8 cellular contexts compared by ENCODE assay signal in the genomic region with DNA sequence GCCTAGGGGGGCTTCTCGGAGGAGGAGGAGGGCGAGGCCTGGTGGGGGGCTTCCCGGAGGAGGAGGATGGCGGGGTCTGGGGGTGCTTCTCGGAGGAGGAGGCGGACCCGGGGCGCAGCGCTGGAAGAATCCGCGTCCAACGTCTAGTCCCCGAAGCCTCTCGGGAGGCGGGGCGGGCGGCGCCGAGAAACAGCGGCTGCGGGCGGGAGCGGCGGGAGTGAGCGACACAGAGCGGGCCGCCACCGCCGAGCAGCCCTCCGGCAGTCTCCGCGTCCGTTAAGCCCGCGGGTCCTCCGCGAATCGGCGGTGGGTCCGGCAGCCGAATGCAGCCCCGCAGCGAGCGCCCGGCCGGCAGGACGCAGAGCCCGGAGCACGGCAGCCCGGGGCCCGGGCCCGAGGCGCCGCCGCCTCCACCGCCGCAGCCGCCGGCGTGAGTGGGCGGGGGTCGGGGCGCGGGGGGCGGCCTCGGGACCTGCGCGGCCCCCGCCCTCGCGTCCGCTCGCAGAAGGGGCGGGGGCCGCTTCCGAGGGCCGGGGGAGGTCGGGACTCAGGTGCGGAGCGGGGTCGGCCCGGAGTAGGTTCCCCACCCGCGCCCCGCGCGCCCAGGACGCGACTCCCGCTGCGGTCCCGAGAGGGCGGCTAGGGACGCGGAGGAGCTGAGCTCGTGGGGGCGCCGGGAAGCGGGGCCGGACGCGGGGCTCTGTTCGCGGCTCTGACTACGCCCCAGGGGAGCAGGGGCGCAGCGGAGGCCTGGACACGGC. TPM values are rescaled to one million over a fixed set of nuclear protein-coding genes. Genes with fewer than 3 reads are reported as not detected.
DNase-seq lines count a peak whose midpoint lies in the region; ATAC-seq, FAIRE-seq and TF ChIP-seq lines count a peak whose summit lies in the region.

Gene KLHL17, plus strand, starts transcription at position 214 of the 761 bp plus-strand sequence. Its CDS starts 110 bp downstream, at position 324.

- peak; percentile 57 for DNase-seq in ELF-1 (ENCODE audit: low read depth, low spot score)
- DNase-seq in NOMO-1 treated with DMSO at 0.1 percent for 48 hours (lab: John Stamatoyannopoulos, UW; ENCODE audit: unreplicated experiment) = peak; percentile 54
- peak; percentile 56 to 65 (median 64) for DNase-seq in activated CD8-positive, alpha-beta memory T cell treated with anti-CD3 and anti-CD28 coated beads for 48 hours (ENCODE audit: low read depth in 2 of 3, low spot score in 2 of 3)
- peak in 1 of 2 experiments; percentile 89 for DNase-seq in H1 (ENCODE audit: low read depth in 1 of 2, low spot score in 2 of 2)
- DNase-seq in stimulated activated CD8-positive, alpha-beta memory T cell treated with anti-CD3 and anti-CD28 coated beads, Interleukin-15, amount 100 ng/mL, for 24 hours (ENCODE audit: low read depth) = peak; percentile 68
- DNase-seq in NCI-H187 treated with DMSO at 0.1 percent for 48 hours (lab: John Stamatoyannopoulos, UW) = no peak

- H3K18ac ChIP-seq in H1 (ENCODE audit: extremely low read depth, low read length) = peak within 1 kb of the TSS; percentile 48; the same call in 1 of the 2 replicates

- H2BK15ac ChIP-seq in H1 (ENCODE audit: low read length) = 0 out of 2 replicates have a peak within 1 kb of the TSS, but pooled peaks have one; percentile 72

- H3K79me1 ChIP-seq in H1 (ENCODE audit: low read depth, low read length) = peaks cover 14% of the 10 kb centered on the region

- CTCF ChIA-PET in H1 (lab: Charles Lee; ENCODE audit: partially characterized antibody) = interaction anchor here (1.1 to 2.1 kb wide), 2 partner anchors 15 to 31 kb away, joined by 3 to 8 read pairs; no protein-coding TSS in a partner anchor

- H2BK20ac ChIP-seq in H1 (ENCODE audit: low read length) = no peak within 1 kb of the TSS

- H2AK5ac ChIP-seq in H1 (ENCODE audit: low read depth, low read length) = peak within 1 kb of the TSS; percentile 90; the same call in 1 of the 2 replicates

- H3K27ac ChIP-seq in H1 (ENCODE audit: low read depth, low read length) (no peak within 1 kb of the TSS), mesodermal cell (ENCODE audit: low read depth, low read length, severe bottlenecking) (no peak within 1 kb of the TSS)

- peak within 1 kb of the TSS; percentile 60 to 81 for H3K4me2 ChIP-seq in H1 (ENCODE audit: insufficient read depth in 1 of 2, low read depth in 2 of 2, low read length in 2 of 2)

- no peak within 1 kb of the TSS for H3K9ac ChIP-seq in H1 (replicated peaks in 1 of 4; ENCODE audit: extremely low read depth in 1 of 4, low read depth in 3 of 4, low read length in 3 of 4)

- no peak within 1 kb of the TSS for H2AFZ ChIP-seq in H1 (ENCODE audit: low read length)

- H4K91ac ChIP-seq in H1 (replicated peaks; ENCODE audit: insufficient read length, low read length) = no peak within 1 kb of the TSS

- no peak within 1 kb of the TSS for H2BK120ac ChIP-seq in H1 (replicated peaks; ENCODE audit: low read depth, low read length)

- TF ChIP-seq RAD21 in H1 (IDR thresholded peaks at IDR 0.05 in 1 of 2, conservative IDR thresholded peaks at IDR 0.05 in 1 of 2; ENCODE audit: low read depth in 2 of 2, low read length in 2 of 2) = no peak

- H3K9me3 ChIP-seq in H1 (ENCODE audit: insufficient read depth in 2 of 2, low read depth in 1 of 2, low read length in 1 of 2) = no peaks in the 10 kb centered on the region; a peak in 1 of 4 replicates
- H3K9me3 ChIP-seq in mesodermal cell (ENCODE audit: control insufficient read depth, low read length) = no peaks in the 10 kb centered on the region

- no peak for TF ChIP-seq POLR2A in H1 (IDR thresholded peaks at IDR 0.05; ENCODE audit: control extremely low read depth in 1 of 2, low read depth in 2 of 2, low read length in 2 of 2)

- peaks cover 13 to 28% of the 10 kb centered on the region in 2 experiments for H4K20me1 ChIP-seq in H1 (replicated peaks in 1 of 2; ENCODE audit: control insufficient read depth in 1 of 2, insufficient read depth in 2 of 2, low read length in 2 of 2)

- POLR2A ChIA-PET in H1 (lab: Charles Lee; ENCODE audit: partially characterized antibody) = interaction anchor here (0.5 to 1.1 kb wide), 3 partner anchors 12 to 133 kb away, joined by 4 to 5 read pairs (median 4); no protein-coding TSS in a partner anchor

- H2BK12ac ChIP-seq in H1 (ENCODE audit: low read depth, low read length) = no peak within 1 kb of the TSS

- H4K8ac ChIP-seq in H1 (ENCODE audit: extremely low read depth, insufficient read depth, low read length) = peak within 1 kb of the TSS; percentile 79

- TF ChIP-seq CTCF in H1 (IDR thresholded peaks at IDR 0.05; ENCODE audit: control extremely low read depth in 1 of 3, insufficient read depth in 1 of 3, low read depth in 1 of 3, low read length in 3 of 3) = no peak

- no peak within 1 kb of the TSS for H3K14ac ChIP-seq in H1 (ENCODE audit: insufficient read length)

- H3K4me3 ChIP-seq in H1 (ENCODE audit: extremely low read depth in 1 of 4, insufficient read depth in 2 of 4, low read depth in 3 of 4, low read length in 4 of 4) (peak within 1 kb of the TSS; percentile 49 to 100 (median 58)), mesodermal cell (ENCODE audit: extremely low read depth, insufficient read depth, low read length, poor library complexity, severe bottlenecking) (peak within 1 kb of the TSS; percentile 61)

- H3K36me3 ChIP-seq in H1 (ENCODE audit: control insufficient read depth in 2 of 4, insufficient read depth in 4 of 4, low read length in 3 of 4) (peaks cover 2 to 29% (median 18%) of the 10 kb centered on the region in 4 experiments), mesodermal cell (ENCODE audit: control insufficient read depth, insufficient read depth, low read length) (peaks cover 53% of the 10 kb centered on the region)

- H4K5ac ChIP-seq in H1 (ENCODE audit: insufficient read length, low read depth, low read length) = no peak within 1 kb of the TSS

- no peak within 1 kb of the TSS for H3K4ac ChIP-seq in H1 (replicated peaks; ENCODE audit: insufficient read length, low read depth, low read length)

- 0% methylated on average over 2 of the region's 108 CpGs; no CpG with 5 or more reads in 1 of the 2 experiments for WGBS in H1 (ENCODE audit: extremely low coverage in 1 of 2, insufficient coverage in 1 of 2, insufficient read length in 1 of 2, insufficient replicate concordance in 2 of 2, low coverage in 1 of 2, low lambda C conversion rate in 2 of 2, missing lambda C conversion rate in 1 of 2), 2 experiments
- WGBS in mesodermal cell (ENCODE audit: insufficient coverage in 2 of 2), 2 experiments = 0% methylated on average over 81 to 87 of the region's 108 CpGs

- H3K4me1 ChIP-seq in H1 (replicated peaks in 1 of 4; ENCODE audit: control insufficient read depth in 3 of 4, insufficient read depth in 4 of 4, low read length in 3 of 4) (peaks cover 0 to 9% (median 3%) of the 10 kb centered on the region in 4 experiments; a peak in 5 of 7 replicates), mesodermal cell (ENCODE audit: control insufficient read depth, insufficient read depth, low read length, poor library complexity, severe bottlenecking) (peaks cover 9% of the 10 kb centered on the region)

- peaks cover 4 to 22% (median 16%) of the 10 kb centered on the region in 4 experiments for H3K27me3 ChIP-seq in H1 (replicated peaks in 1 of 4; ENCODE audit: control insufficient read depth in 3 of 4, extremely low read depth in 1 of 4, insufficient read depth in 3 of 4, low read length in 3 of 4)

- H3K23me2 ChIP-seq in H1 (ENCODE audit: low read depth, low read length) = peaks cover 10% of the 10 kb centered on the region

- no peak within 1 kb of the TSS; the same call in 1 of the 2 replicates for H2BK5ac ChIP-seq in H1 (ENCODE audit: low read depth, low read length)

- peaks cover 0 to 14% of the 10 kb centered on the region in 2 experiments; a peak in 3 of 4 replicates for H3K79me2 ChIP-seq in H1 (ENCODE audit: control insufficient read depth in 1 of 2, insufficient read depth in 2 of 2, low read length in 2 of 2)

- no peak within 1 kb of the TSS for H3K56ac ChIP-seq in H1 (replicated peaks; ENCODE audit: insufficient read length, low read depth, low read length)

- FAIRE-seq in H1 (lab: Jason Lieb, UNC) = no peak

- no peak for TF ChIP-seq EP300 in H1 (IDR thresholded peaks at IDR 0.05; ENCODE audit: borderline replicate concordance in 1 of 2, low read depth in 2 of 2, low read length in 2 of 2)

- H3K23ac ChIP-seq in H1 (ENCODE audit: insufficient read length) = no peak within 1 kb of the TSS

- ATAC-seq in HG02623 (IDR thresholded peaks at IDR 0.05; ENCODE audit: unreplicated experiment) = peak; percentile 34

TF ChIP-seq in H1, 55 proteins besides CTCF, POLR2A, EP300 and RAD21:
- TF ChIP-seq RBBP5 (IDR thresholded peaks at IDR 0.05; ENCODE audit: borderline replicate concordance, low read depth, low read length) = no peak
- peak; percentile 56 for TF ChIP-seq CREB1 (IDR thresholded peaks at IDR 0.05)
- TF ChIP-seq GABPA (IDR thresholded peaks at IDR 0.05; ENCODE audit: borderline replicate concordance, insufficient read depth, low read length) = peak; percentile 27; the same call in 1 of the 2 replicates
- no peak for TF ChIP-seq BCL11A (IDR thresholded peaks at IDR 0.05; ENCODE audit: low read depth in 2 of 2, low read length in 2 of 2)
- TF ChIP-seq, protein P1, sequence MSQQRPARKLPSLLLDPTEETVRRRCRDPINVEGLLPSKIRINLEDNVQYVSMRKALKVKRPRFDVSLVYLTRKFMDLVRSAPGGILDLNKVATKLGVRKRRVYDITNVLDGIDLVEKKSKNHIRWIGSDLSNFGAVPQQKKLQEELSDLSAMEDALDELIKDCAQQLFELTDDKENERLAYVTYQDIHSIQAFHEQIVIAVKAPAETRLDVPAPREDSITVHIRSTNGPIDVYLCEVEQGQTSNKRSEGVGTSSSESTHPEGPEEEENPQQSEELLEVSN (IDR thresholded peaks at IDR 0.05) = no peak
- peak; percentile 74 for TF ChIP-seq KDM4A (IDR thresholded peaks at IDR 0.05; ENCODE audit: low read depth, low read length, severe bottlenecking)
- no peak for TF ChIP-seq CTBP2 (IDR thresholded peaks at IDR 0.05; ENCODE audit: borderline replicate concordance, insufficient read depth, insufficient read length, low read length)

RNA-seq across cellular contexts. Expression of gene KLHL17, which starts in this region (rescaled TPM):
- total RNA-seq in H1 (2021; fragmentation: NEBNext Ultra II Directional; extraction: Animal tissue kit (Norgen Biotek cat#: 25700)) = 30.1 and 32.6 TPM in 2 replicates
- 36.1 and 62.3 TPM in 2 replicates for polyA plus RNA-seq in H1 (2011; rRNA removed)
- polyA plus RNA-seq in H1 (2011; cell fraction: cytosol; rRNA removed) = 40.0 TPM
- 508 TPM for polyA plus RNA-seq in H1 (2011; cell fraction: nucleus; rRNA removed)
- 23.1 to 39.3 TPM (median 34.1 TPM) in 4 replicates for polyA plus RNA-seq in H1 (2012, experiment 1 of 2)
- 21.6 TPM for polyA plus RNA-seq in H1 (2012, experiment 2 of 2)
- 30.7 TPM for polyA plus RNA-seq in H1 (2013, experiment 1 of 2)
- 26.7 TPM for polyA plus RNA-seq in H1 (2013, experiment 2 of 2)
- 5.8 and 7.8 TPM in 2 replicates for polyA minus RNA-seq in H1 (2011; rRNA and poly(A)+ RNA removed)
- 14.6 TPM for polyA minus RNA-seq in H1 (2011; cell fraction: cytosol; rRNA and poly(A)+ RNA removed)
- 47.3 TPM for polyA minus RNA-seq in H1 (2011; cell fraction: nucleus; rRNA and poly(A)+ RNA removed)
- polyA plus RNA-seq in mesodermal cell (2013, experiment 1 of 2) = 34.7 TPM
- polyA plus RNA-seq in mesodermal cell (2013, experiment 2 of 2) = 25.9 TPM
